Comparison of ENCODE assay signal across 1 cellular context in the genomic region with DNA sequence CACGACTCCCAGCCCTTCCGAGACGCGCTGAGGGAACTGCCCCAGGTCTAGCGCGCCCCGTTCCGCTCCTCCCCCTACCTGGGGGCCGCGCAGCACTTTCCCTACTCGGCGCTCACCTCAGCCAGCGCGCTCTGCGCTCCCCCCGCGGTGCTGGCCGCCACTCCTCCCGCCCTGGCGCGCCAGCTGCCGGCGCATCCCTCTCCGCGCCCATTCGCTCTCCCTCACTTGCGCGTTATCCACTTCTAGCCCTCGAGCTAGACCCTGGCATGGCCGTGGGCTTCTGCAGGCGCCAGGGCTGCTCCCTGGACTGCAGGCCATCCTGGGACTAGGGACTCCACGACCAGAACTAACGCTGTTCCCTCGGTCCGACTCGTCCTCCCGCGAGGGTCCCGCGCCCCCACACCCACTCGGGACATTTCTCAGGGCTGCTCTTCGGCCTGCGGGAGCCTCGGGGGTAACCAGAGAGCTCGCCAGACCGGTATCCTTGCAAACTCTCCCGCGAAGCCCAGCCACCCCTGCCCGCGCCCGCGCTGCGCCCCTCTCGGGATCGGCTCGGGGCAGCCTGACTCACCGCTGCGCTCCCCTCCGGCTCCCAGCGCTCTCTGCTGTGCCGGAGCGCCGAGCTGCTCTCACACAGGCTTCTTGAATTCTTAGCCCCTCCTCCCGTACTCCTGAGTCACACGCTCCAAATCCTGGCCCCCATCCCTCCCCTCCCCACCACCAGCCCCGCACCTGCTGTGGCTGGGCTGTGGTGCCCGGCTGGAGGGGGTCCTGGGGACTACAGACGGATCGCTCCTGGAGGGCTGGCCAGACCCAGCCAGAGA.
TF ChIP-seq lines count a peak whose summit lies in the region.

TSS of gene NGF (minus strand) at position 617 of the 824 bp plus-strand sequence. CDS start 51,454 bp downstream, outside the sequence.

TF ChIP-seq in HEK293, 187 proteins besides CTCF, POLR2A, EP300 and RAD21 (continued from another document and continues in another):
- TF ChIP-seq, protein P1, sequence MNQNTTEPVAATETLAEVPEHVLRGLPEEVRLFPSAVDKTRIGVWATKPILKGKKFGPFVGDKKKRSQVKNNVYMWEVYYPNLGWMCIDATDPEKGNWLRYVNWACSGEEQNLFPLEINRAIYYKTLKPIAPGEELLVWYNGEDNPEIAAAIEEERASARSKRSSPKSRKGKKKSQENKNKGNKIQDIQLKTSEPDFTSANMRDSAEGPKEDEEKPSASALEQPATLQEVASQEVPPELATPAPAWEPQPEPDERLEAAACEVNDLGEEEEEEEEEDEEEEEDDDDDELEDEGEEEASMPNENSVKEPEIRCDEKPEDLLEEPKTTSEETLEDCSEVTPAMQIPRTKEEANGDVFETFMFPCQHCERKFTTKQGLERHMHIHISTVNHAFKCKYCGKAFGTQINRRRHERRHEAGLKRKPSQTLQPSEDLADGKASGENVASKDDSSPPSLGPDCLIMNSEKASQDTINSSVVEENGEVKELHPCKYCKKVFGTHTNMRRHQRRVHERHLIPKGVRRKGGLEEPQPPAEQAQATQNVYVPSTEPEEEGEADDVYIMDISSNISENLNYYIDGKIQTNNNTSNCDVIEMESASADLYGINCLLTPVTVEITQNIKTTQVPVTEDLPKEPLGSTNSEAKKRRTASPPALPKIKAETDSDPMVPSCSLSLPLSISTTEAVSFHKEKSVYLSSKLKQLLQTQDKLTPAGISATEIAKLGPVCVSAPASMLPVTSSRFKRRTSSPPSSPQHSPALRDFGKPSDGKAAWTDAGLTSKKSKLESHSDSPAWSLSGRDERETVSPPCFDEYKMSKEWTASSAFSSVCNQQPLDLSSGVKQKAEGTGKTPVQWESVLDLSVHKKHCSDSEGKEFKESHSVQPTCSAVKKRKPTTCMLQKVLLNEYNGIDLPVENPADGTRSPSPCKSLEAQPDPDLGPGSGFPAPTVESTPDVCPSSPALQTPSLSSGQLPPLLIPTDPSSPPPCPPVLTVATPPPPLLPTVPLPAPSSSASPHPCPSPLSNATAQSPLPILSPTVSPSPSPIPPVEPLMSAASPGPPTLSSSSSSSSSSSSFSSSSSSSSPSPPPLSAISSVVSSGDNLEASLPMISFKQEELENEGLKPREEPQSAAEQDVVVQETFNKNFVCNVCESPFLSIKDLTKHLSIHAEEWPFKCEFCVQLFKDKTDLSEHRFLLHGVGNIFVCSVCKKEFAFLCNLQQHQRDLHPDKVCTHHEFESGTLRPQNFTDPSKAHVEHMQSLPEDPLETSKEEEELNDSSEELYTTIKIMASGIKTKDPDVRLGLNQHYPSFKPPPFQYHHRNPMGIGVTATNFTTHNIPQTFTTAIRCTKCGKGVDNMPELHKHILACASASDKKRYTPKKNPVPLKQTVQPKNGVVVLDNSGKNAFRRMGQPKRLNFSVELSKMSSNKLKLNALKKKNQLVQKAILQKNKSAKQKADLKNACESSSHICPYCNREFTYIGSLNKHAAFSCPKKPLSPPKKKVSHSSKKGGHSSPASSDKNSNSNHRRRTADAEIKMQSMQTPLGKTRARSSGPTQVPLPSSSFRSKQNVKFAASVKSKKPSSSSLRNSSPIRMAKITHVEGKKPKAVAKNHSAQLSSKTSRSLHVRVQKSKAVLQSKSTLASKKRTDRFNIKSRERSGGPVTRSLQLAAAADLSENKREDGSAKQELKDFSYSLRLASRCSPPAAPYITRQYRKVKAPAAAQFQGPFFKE (tag by site-specific recombination; IDR thresholded peaks at IDR 0.05; ENCODE audit: borderline replicate concordance): peak; percentile 57; the same call in 1 of the 2 replicates
- TF ChIP-seq ZNF416 (tag by site-specific recombination; IDR thresholded peaks at IDR 0.05) (no peak), KLF16 (tag by site-specific recombination; IDR thresholded peaks at IDR 0.05) (no peak), ZBTB8A (tag by site-specific recombination; IDR thresholded peaks at IDR 0.05) (peak; percentile 74), ZBTB48 (tag by site-specific recombination; IDR thresholded peaks at IDR 0.05) (peak; percentile 84), ZNF544 (tag by site-specific recombination; IDR thresholded peaks at IDR 0.05) (no peak), ZNF391 (tag by site-specific recombination; IDR thresholded peaks at IDR 0.05; ENCODE audit: borderline replicate concordance, low read depth) (peak; percentile 67; the same call in 1 of the 2 replicates), KLF9 (tag by site-specific recombination; IDR thresholded peaks at IDR 0.05; ENCODE audit: low read depth) (peak; percentile 65; the same call in 1 of the 2 replicates), ZNF501 (tag by site-specific recombination; IDR thresholded peaks at IDR 0.05) (peak; percentile 62; the same call in 1 of the 2 replicates), ZSCAN23 (tag by site-specific recombination; IDR thresholded peaks at IDR 0.05) (peak; percentile 33; the same call in 1 of the 2 replicates), KLF8 (tag by site-specific recombination; IDR thresholded peaks at IDR 0.05) (0 out of 2 replicates have a peak, but pooled peaks have one; percentile 20), PRDM6 (tag by site-specific recombination; IDR thresholded peaks at IDR 0.05) (no peak), ZNF571 (tag by site-specific recombination; IDR thresholded peaks at IDR 0.05) (no peak), SCRT1 (tag by site-specific recombination; IDR thresholded peaks at IDR 0.05; ENCODE audit: borderline replicate concordance) (no peak), PATZ1 (tag by site-specific recombination; IDR thresholded peaks at IDR 0.05) (peak; percentile 84), HIC1 (tag by site-specific recombination; IDR thresholded peaks at IDR 0.05) (peak; percentile 39; the same call in 1 of the 2 replicates), ZNF629 (tag by site-specific recombination; IDR thresholded peaks at IDR 0.05) (peak; percentile 38; the same call in 1 of the 2 replicates), PBX3 (CRISPR knock-in tag; IDR thresholded peaks at IDR 0.05) (peak; percentile 78; the same call in 1 of the 2 replicates), YY2 (tag by site-specific recombination; IDR thresholded peaks at IDR 0.05) (0 out of 2 replicates have a peak, but pooled peaks have one; percentile 15), ZNF555 (tag by site-specific recombination; conservative IDR thresholded peaks at IDR 0.05) (no peak), ZBTB7A (tag by site-specific recombination; IDR thresholded peaks at IDR 0.05; ENCODE audit: low read depth) (peak; percentile 64; the same call in 1 of the 2 replicates), ZNF843 (tag by site-specific recombination; IDR thresholded peaks at IDR 0.05) (peak; percentile 25; the same call in 1 of the 2 replicates), ZNF2 (tag by site-specific recombination; IDR thresholded peaks at IDR 0.05) (peak; percentile 82; the same call in 1 of the 2 replicates), BCL11A (tag by site-specific recombination; IDR thresholded peaks at IDR 0.05; ENCODE audit: low read depth) (no peak)
- TF ChIP-seq, protein P2, sequence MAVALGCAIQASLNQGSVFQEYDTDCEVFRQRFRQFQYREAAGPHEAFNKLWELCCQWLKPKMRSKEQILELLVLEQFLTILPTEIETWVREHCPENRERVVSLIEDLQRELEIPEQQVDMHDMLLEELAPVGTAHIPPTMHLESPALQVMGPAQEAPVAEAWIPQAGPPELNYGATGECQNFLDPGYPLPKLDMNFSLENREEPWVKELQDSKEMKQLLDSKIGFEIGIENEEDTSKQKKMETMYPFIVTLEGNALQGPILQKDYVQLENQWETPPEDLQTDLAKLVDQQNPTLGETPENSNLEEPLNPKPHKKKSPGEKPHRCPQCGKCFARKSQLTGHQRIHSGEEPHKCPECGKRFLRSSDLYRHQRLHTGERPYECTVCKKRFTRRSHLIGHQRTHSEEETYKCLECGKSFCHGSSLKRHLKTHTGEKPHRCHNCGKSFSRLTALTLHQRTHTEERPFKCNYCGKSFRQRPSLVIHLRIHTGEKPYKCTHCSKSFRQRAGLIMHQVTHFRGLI (tag by site-specific recombination; IDR thresholded peaks at IDR 0.05): peak; percentile 83; the same call in 1 of the 2 replicates
- TF ChIP-seq, protein P3, sequence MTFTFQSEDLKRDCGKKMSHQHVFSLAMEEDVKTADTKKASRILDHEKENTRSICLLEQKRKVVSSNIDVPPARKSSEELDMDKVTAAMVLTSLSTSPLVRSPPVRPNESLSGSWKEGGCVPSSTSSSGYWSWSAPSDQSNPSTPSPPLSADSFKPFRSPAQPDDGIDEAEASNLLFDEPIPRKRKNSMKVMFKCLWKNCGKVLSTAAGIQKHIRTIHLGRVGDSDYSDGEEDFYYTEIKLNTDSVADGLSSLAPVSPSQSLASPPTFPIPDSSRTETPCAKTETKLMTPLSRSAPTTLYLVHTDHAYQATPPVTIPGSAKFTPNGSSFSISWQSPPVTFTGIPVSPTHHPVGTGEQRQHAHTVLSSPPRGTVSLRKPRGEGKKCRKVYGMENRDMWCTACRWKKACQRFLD (tag by site-specific recombination; IDR thresholded peaks at IDR 0.05): no peak
- TF ChIP-seq, protein P4, sequence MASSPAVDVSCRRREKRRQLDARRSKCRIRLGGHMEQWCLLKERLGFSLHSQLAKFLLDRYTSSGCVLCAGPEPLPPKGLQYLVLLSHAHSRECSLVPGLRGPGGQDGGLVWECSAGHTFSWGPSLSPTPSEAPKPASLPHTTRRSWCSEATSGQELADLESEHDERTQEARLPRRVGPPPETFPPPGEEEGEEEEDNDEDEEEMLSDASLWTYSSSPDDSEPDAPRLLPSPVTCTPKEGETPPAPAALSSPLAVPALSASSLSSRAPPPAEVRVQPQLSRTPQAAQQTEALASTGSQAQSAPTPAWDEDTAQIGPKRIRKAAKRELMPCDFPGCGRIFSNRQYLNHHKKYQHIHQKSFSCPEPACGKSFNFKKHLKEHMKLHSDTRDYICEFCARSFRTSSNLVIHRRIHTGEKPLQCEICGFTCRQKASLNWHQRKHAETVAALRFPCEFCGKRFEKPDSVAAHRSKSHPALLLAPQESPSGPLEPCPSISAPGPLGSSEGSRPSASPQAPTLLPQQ (tag by site-specific recombination; IDR thresholded peaks at IDR 0.05): peak; percentile 56
- TF ChIP-seq, protein P5, sequence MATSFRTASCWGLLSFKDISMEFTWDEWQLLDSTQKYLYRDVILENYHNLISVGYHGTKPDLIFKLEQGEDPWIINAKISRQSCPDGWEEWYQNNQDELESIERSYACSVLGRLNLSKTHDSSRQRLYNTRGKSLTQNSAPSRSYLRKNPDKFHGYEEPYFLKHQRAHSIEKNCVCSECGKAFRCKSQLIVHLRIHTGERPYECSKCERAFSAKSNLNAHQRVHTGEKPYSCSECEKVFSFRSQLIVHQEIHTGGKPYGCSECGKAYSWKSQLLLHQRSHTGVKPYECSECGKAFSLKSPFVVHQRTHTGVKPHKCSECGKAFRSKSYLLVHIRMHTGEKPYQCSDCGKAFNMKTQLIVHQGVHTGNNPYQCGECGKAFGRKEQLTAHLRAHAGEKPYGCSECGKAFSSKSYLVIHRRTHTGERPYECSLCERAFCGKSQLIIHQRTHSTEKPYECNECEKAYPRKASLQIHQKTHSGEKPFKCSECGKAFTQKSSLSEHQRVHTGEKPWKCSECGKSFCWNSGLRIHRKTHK (tag by site-specific recombination; IDR thresholded peaks at IDR 0.05): no peak
